In the genomic region with DNA sequence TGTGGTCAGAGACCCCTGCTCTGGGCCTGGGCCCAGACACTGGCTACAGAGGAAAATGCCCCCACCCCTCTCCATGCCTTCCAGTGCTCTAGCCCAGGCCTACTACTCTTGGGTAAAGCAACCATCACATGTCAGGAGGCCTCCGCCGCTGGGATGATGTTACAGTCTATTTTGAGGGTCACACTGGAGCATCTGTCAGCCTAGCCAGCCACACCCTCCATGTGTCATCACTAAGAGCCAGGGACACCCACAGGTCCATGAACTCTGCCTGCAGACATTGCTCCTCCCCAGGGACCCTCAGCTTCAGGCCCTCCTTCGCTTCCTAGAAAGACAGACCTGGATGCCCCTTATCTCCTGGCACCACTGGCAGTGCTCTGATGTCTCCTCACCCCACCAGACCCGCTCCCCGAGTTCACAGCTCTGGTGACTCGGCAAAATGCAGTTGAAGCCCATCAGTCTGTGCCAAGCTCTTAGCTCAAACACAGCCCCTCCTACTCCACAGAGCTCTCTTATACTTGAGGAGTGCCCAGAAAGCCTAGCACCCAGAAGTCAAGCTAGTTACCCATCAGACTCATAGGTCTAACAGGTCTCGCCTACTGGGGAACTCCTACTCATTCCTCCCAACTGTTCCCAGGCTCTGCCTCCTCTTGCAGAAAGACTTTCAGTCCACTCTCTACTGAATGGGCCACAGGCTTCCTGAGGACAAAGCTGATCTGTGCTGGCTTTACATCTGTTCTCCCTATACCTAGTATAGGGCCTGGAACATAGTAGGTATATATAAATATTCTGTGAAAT, we compare ENCODE assay signal across 14 cellular contexts. TPM values are rescaled to one million over a fixed set of nuclear protein-coding genes. Genes with fewer than 3 reads are reported as not detected.
DNase-seq lines count a peak whose midpoint lies in the region; ATAC-seq and TF ChIP-seq lines count a peak whose summit lies in the region.
"Had no signal": no experiment of that assay in that cellular context is flagged by ENCODE, and none has a peak within 500 bp of the region (broad histone marks: within the 10 kb centered on the region; RNA-seq: fewer than 3 reads in every experiment).

No MANE protein-coding gene starts in this region.

- DNase-seq in A673 (ENCODE audit: low spot score), result no peak
- DNase-seq in CD8-positive, alpha-beta T cell, result no peak
- DNase-seq in activated T-helper 1 cell treated with anti-CD3 and anti-CD28 coated beads, Interleukin-12 subunit alpha, Interleukin-12 subunit beta, Interleukin-2, Interleukin-4 antibody, amounts not matched to agents 30 ng/mL and 10 ng/mL and 1 ng/mL, durations not matched to agents 14 hours and 24 hours and 36 hours (ENCODE audit: low spot score), result no peak
- DNase-seq in hepatic stellate cell (ENCODE audit: low spot score), result peak; percentile 32
- no peak for DNase-seq in tibial artery
- no peak for DNase-seq in NCI-H510A (lab: John Stamatoyannopoulos, UW)
- DNase-seq in NCI-H526 treated with DMSO at 0.1 percent for 48 hours (lab: John Stamatoyannopoulos, UW), result no peak
- DNase-seq: activated T-cell treated with anti-CD3 and anti-CD28 coated beads, Interleukin-2, amount 50 U/mL, for 48 hours; foreskin keratinocyte; NCI-H1105 treated with DMSO at 0.1 percent for 48 hours; stimulated activated CD4-positive, alpha-beta T cell treated with anti-CD3 and anti-CD28 coated beads, Interleukin-4, amount 100 ng/mL, for 1 hour had no signal

- no peaks in the 10 kb centered on the region for H3K27me3 Mint-ChIP-seq in CD8-positive, alpha-beta T cell (ENCODE audit: low read depth)
- no peaks in the 10 kb centered on the region for H3K27me3 Mint-ChIP-seq in activated T-helper 1 cell treated with anti-CD3 and anti-CD28 coated beads, Interleukin-12 subunit alpha, Interleukin-12 subunit beta, Interleukin-2, Interleukin-4 antibody, amounts not matched to agents 30 ng/mL and 10 ng/mL and 1 ng/mL, durations not matched to agents 14 hours and 24 hours and 36 hours (ENCODE audit: insufficient read depth)

- TF ChIP-seq CTCF in A673 (conservative IDR thresholded peaks at IDR 0.05; ENCODE audit: low read depth, low read length) (no peak), tibial artery (IDR thresholded peaks at IDR 0.05) (no peak)
- no peak for TF ChIP-seq CTCF in CD8-positive, alpha-beta T cell (IDR thresholded peaks at IDR 0.05)

- CTCF ChIA-PET in A673 (lab: Charles Lee), result interaction anchor here (0.8 kb wide), 1 partner anchor 16 kb away, joined by 4 read pairs; no protein-coding TSS in a partner anchor
- CTCF ChIA-PET in CD8-positive, alpha-beta T cell (lab: Charles Lee), result interaction anchor here (0.9 to 5.3 kb wide), 2 partner anchors 16 to 128 kb away, joined by 3 to 48 read pairs; no protein-coding TSS in a partner anchor

- H3K36me3 Mint-ChIP-seq in CD8-positive, alpha-beta T cell, result peaks cover 55% of the 10 kb centered on the region
- peaks cover 64% of the 10 kb centered on the region for H3K36me3 Mint-ChIP-seq in activated T-helper 1 cell treated with anti-CD3 and anti-CD28 coated beads, Interleukin-12 subunit alpha, Interleukin-12 subunit beta, Interleukin-2, Interleukin-4 antibody, amounts not matched to agents 30 ng/mL and 10 ng/mL and 1 ng/mL, durations not matched to agents 14 hours and 24 hours and 36 hours (ENCODE audit: low read depth)

- H3K27ac ChIP-seq in A673 (ENCODE audit: low read depth, low read length, poor library complexity, severe bottlenecking), result peak overlapping the region; percentile 42
- H3K27ac ChIP-seq in CD8-positive, alpha-beta T cell (ENCODE audit: low read depth, low read length), result no peak overlapping the region
- H3K27ac ChIP-seq in tibial artery, result no peak overlapping the region
- H3K27ac ChIP-seq: coronary artery, foreskin keratinocyte, parathyroid adenoma had no signal

- peak overlapping the region; percentile 25 for H3K27ac Mint-ChIP-seq in CD8-positive, alpha-beta T cell
- peak overlapping the region; percentile 62 for H3K27ac Mint-ChIP-seq in activated T-helper 1 cell treated with anti-CD3 and anti-CD28 coated beads, Interleukin-12 subunit alpha, Interleukin-12 subunit beta, Interleukin-2, Interleukin-4 antibody, amounts not matched to agents 30 ng/mL and 10 ng/mL and 1 ng/mL, durations not matched to agents 14 hours and 24 hours and 36 hours

- no peak for ATAC-seq in CD8-positive, alpha-beta T cell
- ATAC-seq in HG02973 (IDR thresholded peaks at IDR 0.05; ENCODE audit: unreplicated experiment), result no peak
- ATAC-seq: foreskin keratinocyte had no signal

- H3K9me3 ChIP-seq in A673 (ENCODE audit: low read depth, low read length, poor library complexity, severe bottlenecking), result no peaks in the 10 kb centered on the region
- H3K9me3 ChIP-seq in CD8-positive, alpha-beta T cell (ENCODE audit: low read length), result no peaks in the 10 kb centered on the region
- no peaks in the 10 kb centered on the region for H3K9me3 ChIP-seq in tibial artery

- H3K4me3 Mint-ChIP-seq in CD8-positive, alpha-beta T cell, result no peak overlapping the region
- H3K4me3 Mint-ChIP-seq in activated T-helper 1 cell treated with anti-CD3 and anti-CD28 coated beads, Interleukin-12 subunit alpha, Interleukin-12 subunit beta, Interleukin-2, Interleukin-4 antibody, amounts not matched to agents 30 ng/mL and 10 ng/mL and 1 ng/mL, durations not matched to agents 14 hours and 24 hours and 36 hours, result no peak overlapping the region

- no peaks in the 10 kb centered on the region for H3K9me3 Mint-ChIP-seq in CD8-positive, alpha-beta T cell
- H3K9me3 Mint-ChIP-seq in activated T-helper 1 cell treated with anti-CD3 and anti-CD28 coated beads, Interleukin-12 subunit alpha, Interleukin-12 subunit beta, Interleukin-2, Interleukin-4 antibody, amounts not matched to agents 30 ng/mL and 10 ng/mL and 1 ng/mL, durations not matched to agents 14 hours and 24 hours and 36 hours, result no peaks in the 10 kb centered on the region

- POLR2A ChIA-PET in A673 (lab: Charles Lee; ENCODE audit: low non-redundant PET), result no interaction called here
- POLR2A ChIA-PET in CD8-positive, alpha-beta T cell (lab: Charles Lee), result interaction anchor here (0.6 kb wide), 1 partner anchor 187 kb away, joined by 3 read pairs; no protein-coding TSS in a partner anchor

- H3K4me1 ChIP-seq in A673 (ENCODE audit: insufficient read depth, low read length, poor library complexity, severe bottlenecking) (peaks cover 6% of the 10 kb centered on the region), tibial artery (peaks cover 0 to 26% (median 11%) of the 10 kb centered on the region in 4 donors)
- H3K4me1 ChIP-seq in CD8-positive, alpha-beta T cell (ENCODE audit: insufficient read depth, low read length), result peaks cover 42% of the 10 kb centered on the region
- H3K4me1 ChIP-seq: foreskin keratinocyte had no signal

- peaks cover 71% of the 10 kb centered on the region for H3K4me1 Mint-ChIP-seq in CD8-positive, alpha-beta T cell (ENCODE audit: low read depth)
- peaks cover 53% of the 10 kb centered on the region for H3K4me1 Mint-ChIP-seq in activated T-helper 1 cell treated with anti-CD3 and anti-CD28 coated beads, Interleukin-12 subunit alpha, Interleukin-12 subunit beta, Interleukin-2, Interleukin-4 antibody, amounts not matched to agents 30 ng/mL and 10 ng/mL and 1 ng/mL, durations not matched to agents 14 hours and 24 hours and 36 hours (ENCODE audit: low read depth)

- H3K36me3 ChIP-seq in A673 (ENCODE audit: insufficient read depth, low read length, poor library complexity, severe bottlenecking), result peaks cover 15% of the 10 kb centered on the region
- peaks cover 4% of the 10 kb centered on the region for H3K36me3 ChIP-seq in CD8-positive, alpha-beta T cell (ENCODE audit: insufficient read depth, low read length)
- H3K36me3 ChIP-seq in tibial artery, result peaks cover 4 to 59% (median 5%) of the 10 kb centered on the region in 3 donors

- H3K27me3 ChIP-seq in A673 (replicated peaks; ENCODE audit: insufficient read depth, low read depth, low read length, poor library complexity), result no peaks in the 10 kb centered on the region
- H3K27me3 ChIP-seq in CD8-positive, alpha-beta T cell (ENCODE audit: insufficient read depth, low read length), result no peaks in the 10 kb centered on the region
- no peaks in the 10 kb centered on the region for H3K27me3 ChIP-seq in tibial artery
- H3K27me3 ChIP-seq: foreskin keratinocyte had no signal

- intact Hi-C loops in A673 (cut with micrococcal nuclease; ENCODE audit: unreplicated experiment) (no loop called here), tibial artery (cut with DNase I; ENCODE audit: low total_unique reads) (no loop called here)
- intact Hi-C loops in CD8-positive, alpha-beta T cell (cut with DNase I, micrococcal nuclease), result no loop called here
- intact Hi-C loops in activated T-helper 1 cell treated with anti-CD3 and anti-CD28 coated beads, Interleukin-12 subunit alpha, Interleukin-12 subunit beta, Interleukin-2, Interleukin-4 antibody, amounts not matched to agents 30 ng/mL and 10 ng/mL and 1 ng/mL, durations not matched to agents 14 hours and 24 hours and 36 hours (cut with micrococcal nuclease), result loop anchor here (10.0 kb wide), 1 partner anchor 276 kb away; a partner anchor contains a TSS

- no peak overlapping the region for H3K4me3 ChIP-seq in A673 (ENCODE audit: low read depth, low read length, poor library complexity, severe bottlenecking)
- H3K4me3 ChIP-seq in CD8-positive, alpha-beta T cell (ENCODE audit: low read depth, low read length), result no peak overlapping the region
- no peak overlapping the region for H3K4me3 ChIP-seq in tibial artery
- H3K4me3 ChIP-seq: coronary artery had no signal

- BruUV-seq in A673 (replicated peaks; lab: Mats Ljungman, UMichigan), result no TSS peak

RNA-seq across cellular contexts. Expression of a gene that starts 5.9 kb away (rescaled TPM):
- total RNA-seq in A673 (2021), result 27.1 and 28.0 TPM in 2 replicates
- 10 to 100 TPM; 14.6 to 14.8 TPM for total RNA-seq in CD8-positive, alpha-beta T cell
- total RNA-seq in activated T-helper 1 cell treated with anti-CD3 and anti-CD28 coated beads, Interleukin-12 subunit alpha, Interleukin-12 subunit beta, Interleukin-2, Interleukin-4 antibody, amounts not matched to agents 30 ng/mL and 10 ng/mL and 1 ng/mL, durations not matched to agents 14 hours and 24 hours and 36 hours, result 23.0 and 25.7 TPM in 2 replicates

RNA-seq across cellular contexts. Expression of a gene that starts 6.2 kb away (rescaled TPM):
- total RNA-seq in A673 (2021), result 1.0 and 1.6 TPM in 2 replicates
- total RNA-seq in CD8-positive, alpha-beta T cell, result under 1 TPM; 0.31 to 0.41 TPM
- total RNA-seq in activated T-helper 1 cell treated with anti-CD3 and anti-CD28 coated beads, Interleukin-12 subunit alpha, Interleukin-12 subunit beta, Interleukin-2, Interleukin-4 antibody, amounts not matched to agents 30 ng/mL and 10 ng/mL and 1 ng/mL, durations not matched to agents 14 hours and 24 hours and 36 hours, result 0.52 and 0.83 TPM in 2 replicates

RNA-seq across cellular contexts. Expression of a gene that starts 41.7 kb away (rescaled TPM):
- 46.6 and 48.9 TPM in 2 replicates for total RNA-seq in A673 (2021)
- total RNA-seq in CD8-positive, alpha-beta T cell, result 10 to 100 TPM; 25.1 to 26.0 TPM
- total RNA-seq in activated T-helper 1 cell treated with anti-CD3 and anti-CD28 coated beads, Interleukin-12 subunit alpha, Interleukin-12 subunit beta, Interleukin-2, Interleukin-4 antibody, amounts not matched to agents 30 ng/mL and 10 ng/mL and 1 ng/mL, durations not matched to agents 14 hours and 24 hours and 36 hours, result 43.0 and 49.5 TPM in 2 replicates

RNA-seq across cellular contexts. Expression of a gene that starts 46.3 kb away (rescaled TPM):
- total RNA-seq in A673 (2021), result 197 and 217 TPM in 2 replicates
- 10 to 100 TPM; 23.6 to 23.7 TPM for total RNA-seq in CD8-positive, alpha-beta T cell
- total RNA-seq in activated T-helper 1 cell treated with anti-CD3 and anti-CD28 coated beads, Interleukin-12 subunit alpha, Interleukin-12 subunit beta, Interleukin-2, Interleukin-4 antibody, amounts not matched to agents 30 ng/mL and 10 ng/mL and 1 ng/mL, durations not matched to agents 14 hours and 24 hours and 36 hours, result 183 and 186 TPM in 2 replicates

RNA-seq across cellular contexts. Expression of a gene that starts 47.0 kb away (rescaled TPM):
- total RNA-seq in A673 (2021), result 52.9 and 62.3 TPM in 2 replicates
- 10 to 100 TPM; 67.7 to 72.3 TPM for total RNA-seq in CD8-positive, alpha-beta T cell
- 41.6 and 45.0 TPM in 2 replicates for total RNA-seq in activated T-helper 1 cell treated with anti-CD3 and anti-CD28 coated beads, Interleukin-12 subunit alpha, Interleukin-12 subunit beta, Interleukin-2, Interleukin-4 antibody, amounts not matched to agents 30 ng/mL and 10 ng/mL and 1 ng/mL, durations not matched to agents 14 hours and 24 hours and 36 hours
